ENCODE assay signal across 17 cellular contexts in genomic region chr5:22708770-22709328, GRCh38.
DNase-seq lines count a peak whose midpoint lies in the region; ATAC-seq and TF ChIP-seq lines count a peak whose summit lies in the region.
"Had no signal": no experiment of that assay in that cellular context is flagged by ENCODE, and none has a peak within 500 bp of the region (broad histone marks: within the 10 kb centered on the region; RNA-seq: fewer than 3 reads in every experiment).

No MANE protein-coding gene starts in this region.

- H3K9me2 ChIP-seq in SK-N-SH (no peaks in the 10 kb centered on the region), PC-3 (replicated peaks; ENCODE audit: low read length) (no peaks in the 10 kb centered on the region)

- H3K36me3 ChIP-seq in SK-N-SH (replicated peaks in 1 of 2; ENCODE audit: control insufficient read depth in 1 of 2, insufficient read depth in 2 of 2, low read length in 1 of 2) (no peaks in the 10 kb centered on the region), PC-3 (ENCODE audit: low read depth, low read length) (no peaks in the 10 kb centered on the region), psoas muscle (ENCODE audit: insufficient read depth in 1 of 2, low read depth in 1 of 2) (no peaks in the 10 kb centered on the region)

- H3K27ac Mint-ChIP-seq in glutamatergic neuron (ENCODE audit: unreplicated experiment), result no peak overlapping the region
- H3K27ac Mint-ChIP-seq in natural killer cell treated with Interleukin-12 subunit alpha and Interleukin-12 subunit beta and Interleukin-15 and Interleukin-18, amount 100 ng/mL, for 72 hours, result no peak overlapping the region
- H3K27ac Mint-ChIP-seq in naive thymus-derived CD8-positive, alpha-beta T cell, result no peak overlapping the region
- H3K27ac Mint-ChIP-seq: CD4-positive, CD25-positive, alpha-beta regulatory T cell had no signal

- no peak overlapping the region for H3K27ac ChIP-seq in SK-N-SH (ENCODE audit: low read depth in 2 of 2, low read length in 1 of 2)
- H3K27ac ChIP-seq in PC-3 (ENCODE audit: low read length), result no peak overlapping the region
- H3K27ac ChIP-seq in psoas muscle, result no peak overlapping the region
- H3K27ac ChIP-seq: GM23248 had no signal

- CTCF ChIA-PET in SK-N-SH (lab: Yijun Ruan, JAX), result interaction anchor here (1.2 kb wide), 1 partner anchor 138 kb away, joined by 3 read pairs; no protein-coding TSS in a partner anchor
- CTCF ChIA-PET in PC-3 (lab: Charles Lee), result no interaction called here

- H3K27me3 ChIP-seq in SK-N-SH (ENCODE audit: insufficient read depth) (no peaks in the 10 kb centered on the region; the same call in 1 of the 2 replicates), PC-3 (ENCODE audit: low read length) (no peaks in the 10 kb centered on the region), psoas muscle (ENCODE audit: insufficient read depth in 3 of 3, low read length in 2 of 3) (no peaks in the 10 kb centered on the region)

- H4K20me1 ChIP-seq in SK-N-SH (ENCODE audit: insufficient read depth), result no peaks in the 10 kb centered on the region
- no peaks in the 10 kb centered on the region for H4K20me1 ChIP-seq in PC-3 (ENCODE audit: low read length)

- H3K4me1 Mint-ChIP-seq in glutamatergic neuron (ENCODE audit: low read depth, unreplicated experiment), result peaks cover 9% of the 10 kb centered on the region
- H3K4me1 Mint-ChIP-seq in natural killer cell treated with Interleukin-12 subunit alpha and Interleukin-12 subunit beta and Interleukin-15 and Interleukin-18, amount 100 ng/mL, for 72 hours (ENCODE audit: low read depth in 2 of 2), result no peaks in the 10 kb centered on the region
- no peaks in the 10 kb centered on the region for H3K4me1 Mint-ChIP-seq in naive thymus-derived CD8-positive, alpha-beta T cell
- H3K4me1 Mint-ChIP-seq: CD4-positive, CD25-positive, alpha-beta regulatory T cell had no signal

- H3K79me2 ChIP-seq in SK-N-SH (ENCODE audit: insufficient read depth) (no peaks in the 10 kb centered on the region), PC-3 (ENCODE audit: low read length) (no peaks in the 10 kb centered on the region)

- TF ChIP-seq RAD21 in SK-N-SH (IDR thresholded peaks at IDR 0.05; ENCODE audit: low read length), result no peak

- TF ChIP-seq CTCF in SK-N-SH (IDR thresholded peaks at IDR 0.05) (peak; percentile 27; the same call in 1 of the 2 replicates), PC-3 (conservative IDR thresholded peaks at IDR 0.05; ENCODE audit: low read depth, low read length) (peak; percentile 14; the same call in 1 of the 2 replicates), glutamatergic neuron (IDR thresholded peaks at IDR 0.05; ENCODE audit: partially characterized antibody, unreplicated experiment) (peak; percentile 56), psoas muscle (IDR thresholded peaks at IDR 0.05) (no peak)

- peaks cover 2% of the 10 kb centered on the region for H3K27me3 Mint-ChIP-seq in glutamatergic neuron (ENCODE audit: unreplicated experiment)
- H3K27me3 Mint-ChIP-seq in natural killer cell treated with Interleukin-12 subunit alpha and Interleukin-12 subunit beta and Interleukin-15 and Interleukin-18, amount 100 ng/mL, for 72 hours, result no peaks in the 10 kb centered on the region
- no peaks in the 10 kb centered on the region for H3K27me3 Mint-ChIP-seq in naive thymus-derived CD8-positive, alpha-beta T cell
- H3K27me3 Mint-ChIP-seq: CD4-positive, CD25-positive, alpha-beta regulatory T cell had no signal

- H3K4me3 Mint-ChIP-seq in glutamatergic neuron (ENCODE audit: unreplicated experiment), result no peak overlapping the region
- no peak overlapping the region for H3K4me3 Mint-ChIP-seq in natural killer cell treated with Interleukin-12 subunit alpha and Interleukin-12 subunit beta and Interleukin-15 and Interleukin-18, amount 100 ng/mL, for 72 hours
- H3K4me3 Mint-ChIP-seq in naive thymus-derived CD8-positive, alpha-beta T cell, result no peak overlapping the region
- H3K4me3 Mint-ChIP-seq: CD4-positive, CD25-positive, alpha-beta regulatory T cell had no signal

- H3K9me3 ChIP-seq in SK-N-SH, result no peaks in the 10 kb centered on the region
- H3K9me3 ChIP-seq in PC-3 (ENCODE audit: low read length), result no peaks in the 10 kb centered on the region
- H3K9me3 ChIP-seq in psoas muscle, result no peaks in the 10 kb centered on the region

- no peak for TF ChIP-seq EP300 in SK-N-SH (IDR thresholded peaks at IDR 0.05; ENCODE audit: borderline replicate concordance in 1 of 2, low read depth in 1 of 2, low read length in 1 of 2)

- intact Hi-C loops in PC-3 (cut with micrococcal nuclease), result no loop called here
- intact Hi-C loops in psoas muscle (cut with DNase I), result no loop called here

- POLR2A ChIA-PET in SK-N-SH (lab: Yijun Ruan, JAX), result no interaction called here
- POLR2A ChIA-PET in PC-3 (lab: Charles Lee; ENCODE audit: unreplicated experiment), result no interaction called here
- POLR2A ChIA-PET in naive thymus-derived CD8-positive, alpha-beta T cell (lab: Charles Lee), result no interaction called here

- ATAC-seq in SK-N-SH treated with all-trans-retinoic acid at 6 μM for 48 hours, result no peak
- no peak for ATAC-seq in PC-3
- no peak for ATAC-seq in HG03521 (IDR thresholded peaks at IDR 0.05; ENCODE audit: unreplicated experiment)
- ATAC-seq in natural killer cell treated with Interleukin-12 subunit alpha and Interleukin-12 subunit beta and Interleukin-15 and Interleukin-18, amount 100 ng/mL, for 72 hours, result no peak
- ATAC-seq in psoas muscle, result no peak
- no peak for ATAC-seq in naive thymus-derived CD8-positive, alpha-beta T cell

- no peaks in the 10 kb centered on the region for H3K36me3 Mint-ChIP-seq in glutamatergic neuron (ENCODE audit: unreplicated experiment)
- H3K36me3 Mint-ChIP-seq in natural killer cell treated with Interleukin-12 subunit alpha and Interleukin-12 subunit beta and Interleukin-15 and Interleukin-18, amount 100 ng/mL, for 72 hours, result no peaks in the 10 kb centered on the region
- H3K36me3 Mint-ChIP-seq in naive thymus-derived CD8-positive, alpha-beta T cell, result no peaks in the 10 kb centered on the region
- H3K36me3 Mint-ChIP-seq: CD4-positive, CD25-positive, alpha-beta regulatory T cell had no signal

- H3K4me2 ChIP-seq in SK-N-SH, result no peak overlapping the region
- H3K4me2 ChIP-seq in PC-3 (ENCODE audit: low read length), result no peak overlapping the region

- DNase-seq in SK-N-SH, result peak; percentile 0
- no peak for DNase-seq in PC-3
- peak; percentile 44 for DNase-seq in glutamatergic neuron
- no peak for DNase-seq in natural killer cell treated with Interleukin-12 subunit alpha and Interleukin-12 subunit beta and Interleukin-15 and Interleukin-18, amount 100 ng/mL, for 72 hours (ENCODE audit: low spot score)
- DNase-seq in psoas muscle, result no peak
- no peak for DNase-seq in naive thymus-derived CD8-positive, alpha-beta T cell
- DNase-seq: Calu3; CD4-positive, CD25-positive, alpha-beta regulatory T cell; DMS79; GM23248; NCI-H1105 treated with DMSO at 0.1 percent for 48 hours; NCI-H2029; NCI-H2227 treated with DMSO at 0.1 percent for 48 hours; NCI-H524 treated with DMSO at 0.1 percent for 48 hours; T-helper 1 cell had no signal

- H3F3A ChIP-seq in SK-N-SH (replicated peaks; ENCODE audit: insufficient read depth) (no peaks in the 10 kb centered on the region), PC-3 (ENCODE audit: low read length, unreplicated experiment) (no peaks in the 10 kb centered on the region)

- no TSS peak for BruUV-seq in PC-3 (replicated peaks; lab: Mats Ljungman, UMichigan)

- H2AFZ ChIP-seq in SK-N-SH (ENCODE audit: low read depth) (no peak overlapping the region), PC-3 (ENCODE audit: low read length) (no peak overlapping the region)
- H2AFZ ChIP-seq: GM23248 had no signal

- H3K9me3 Mint-ChIP-seq in glutamatergic neuron (ENCODE audit: unreplicated experiment), result no peaks in the 10 kb centered on the region
- peaks cover 8% of the 10 kb centered on the region for H3K9me3 Mint-ChIP-seq in natural killer cell treated with Interleukin-12 subunit alpha and Interleukin-12 subunit beta and Interleukin-15 and Interleukin-18, amount 100 ng/mL, for 72 hours
- peaks cover 2 to 16% (median 6%) of the 10 kb centered on the region in 9 donors for H3K9me3 Mint-ChIP-seq in naive thymus-derived CD8-positive, alpha-beta T cell

- H3K4me3 ChIP-seq in SK-N-SH (ENCODE audit: low read depth in 2 of 2, low read length in 1 of 2), result no peak overlapping the region
- no peak overlapping the region for H3K4me3 ChIP-seq in PC-3 (ENCODE audit: low read length)
- H3K4me3 ChIP-seq in psoas muscle, result no peak overlapping the region
- H3K4me3 ChIP-seq: GM23248 had no signal

- H3K4me1 ChIP-seq in SK-N-SH (ENCODE audit: control insufficient read depth in 1 of 2, insufficient read depth in 2 of 2, low read depth in 1 of 2, low read length in 1 of 2) (no peaks in the 10 kb centered on the region), PC-3 (ENCODE audit: insufficient read depth, low read length) (no peaks in the 10 kb centered on the region), psoas muscle (no peaks in the 10 kb centered on the region)

- 20% methylated on average over 9 of the region's 9 CpGs for WGBS in SK-N-SH (ENCODE audit: low lambda C conversion rate)
- 80 to 87% (median 84%) methylated on average over 9 of the region's 9 CpGs for WGBS in psoas muscle, 3 donors

- H3K9ac ChIP-seq in SK-N-SH (no peak overlapping the region), PC-3 (ENCODE audit: low read length) (no peak overlapping the region)
- H3K9ac ChIP-seq: GM23248 had no signal

TF ChIP-seq in SK-N-SH, 30 proteins besides CTCF, POLR2A, EP300 and RAD21 (continues in another document):
- TF ChIP-seq POLR2AphosphoS5 (IDR thresholded peaks at IDR 0.05; ENCODE audit: low read depth, low read length) (no peak), USF2 (IDR thresholded peaks at IDR 0.05; ENCODE audit: borderline replicate concordance, low read depth, low read length) (no peak), JUND (IDR thresholded peaks at IDR 0.05) (no peak)

TF ChIP-seq in SK-N-SH treated with all-trans-retinoic acid at 6 μM for 48 hours, 23 proteins besides CTCF, POLR2A, EP300 and RAD21 (continues in another document):
- no peak for TF ChIP-seq PPARA (CRISPR knock-in tag; IDR thresholded peaks at IDR 0.05; ENCODE audit: borderline replicate concordance)

Comparison
In these comparisons a context has a peak if more than half of its experiments do, and no peak if none do; other contexts are left out.
1. DNase-seq: peak in SK-N-SH (single experiment) and glutamatergic neuron (single experiment); none in PC-3 (single experiment), natural killer cell treated with Interleukin-12 subunit alpha and Interleukin-12 subunit beta and Interleukin-15 and Interleukin-18, amount 100 ng/mL, for 72 hours (single experiment), psoas muscle (0 of 2) and naive thymus-derived CD8-positive, alpha-beta T cell (0 of 10).